ENCODE assay signal across 16 cellular contexts in the genomic region with DNA sequence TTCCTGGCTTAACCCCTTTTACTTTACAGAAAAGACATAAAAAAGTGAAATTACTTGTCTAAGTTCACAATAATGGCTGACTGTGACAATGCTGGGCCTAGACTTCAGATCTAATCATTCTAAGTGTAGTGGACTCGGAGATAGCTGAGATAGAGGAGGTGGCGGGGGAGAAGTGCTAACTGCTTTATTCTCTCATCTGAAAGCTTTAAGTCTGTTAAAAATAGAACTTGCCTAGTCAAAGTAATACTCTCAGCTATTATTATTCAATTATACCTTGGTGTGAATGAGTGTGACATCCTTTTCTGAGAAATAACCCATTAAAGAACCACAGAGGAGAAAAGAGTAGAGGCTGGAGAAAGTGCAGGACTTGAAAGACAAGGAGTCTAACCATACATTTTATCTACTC.
DNase-seq lines count a peak whose midpoint lies in the region; ATAC-seq and TF ChIP-seq lines count a peak whose summit lies in the region.
"Had no signal": no experiment of that assay in that cellular context is flagged by ENCODE, and none has a peak within 500 bp of the region (broad histone marks: within the 10 kb centered on the region; RNA-seq: fewer than 3 reads in every experiment).

No MANE protein-coding gene starts in this region.

- H3K36me3 ChIP-seq in heart right ventricle = no peaks in the 10 kb centered on the region
- no peaks in the 10 kb centered on the region for H3K36me3 ChIP-seq in HAP-1 (replicated peaks)
- H3K36me3 ChIP-seq in SJCRH30 = no peaks in the 10 kb centered on the region
- H3K36me3 ChIP-seq: right atrium auricular region, SJSA1 had no signal

- H3K4me1 Mint-ChIP-seq in stimulated activated naive CD8-positive, alpha-beta T cell treated with anti-CD3 and anti-CD28 coated beads, Interleukin-15, amount 100 ng/mL, for 72 hours = peaks cover 38% of the 10 kb centered on the region

- H3K9me3 ChIP-seq in heart right ventricle (peaks cover 0 to 22% (median 11%) of the 10 kb centered on the region in 11 donors), HAP-1 (peaks cover 8% of the 10 kb centered on the region; the same call in 1 of the 2 replicates), SJCRH30 (replicated peaks) (no peaks in the 10 kb centered on the region; the same call in 1 of the 2 replicates)

- no peak overlapping the region for H3K27ac ChIP-seq in heart right ventricle
- no peak overlapping the region for H3K27ac ChIP-seq in SJCRH30
- H3K27ac ChIP-seq: right atrium auricular region, SJSA1 had no signal

- H3K27me3 Mint-ChIP-seq in stimulated activated naive CD8-positive, alpha-beta T cell treated with anti-CD3 and anti-CD28 coated beads, Interleukin-15, amount 100 ng/mL, for 72 hours = no peaks in the 10 kb centered on the region

- intact Hi-C loops in heart right ventricle (cut with DNase I) = loop anchor here in 1 of 10 donors (10.0 kb wide), 1 partner anchor 515 kb away; no protein-coding TSS in a partner anchor

- TF ChIP-seq CTCF in heart right ventricle (IDR thresholded peaks at IDR 0.05) = no peak

- H3K4me3 Mint-ChIP-seq in stimulated activated naive CD8-positive, alpha-beta T cell treated with anti-CD3 and anti-CD28 coated beads, Interleukin-15, amount 100 ng/mL, for 72 hours = peak overlapping the region; percentile 24 to 27
- H3K4me3 Mint-ChIP-seq: dendritic cell treated with granulocyte-macrophage colony-stimulating factor and Interleukin-4, amounts not matched to agents 40 ng/mL and 50 ng/mL, for 4 days had no signal

- 62 to 74% methylated on average over 2 of the region's 2 CpGs for WGBS in heart right ventricle, 2 donors

- in situ Hi-C loops in HAP-1 (cut with MboI; ENCODE audit: low sequenced_read_pairs) = loop anchor here (10.0 kb wide), 2 partner anchors 205 to 265 kb away; no protein-coding TSS in a partner anchor

- DNase-seq in stimulated activated CD4-positive, alpha-beta T cell treated with anti-CD3 and anti-CD28 coated beads, Interleukin-4, amount 100 ng/mL, for 24 hours = peak; percentile 16
- DNase-seq in stimulated activated CD4-positive, alpha-beta T cell treated with anti-CD3 and anti-CD28 coated beads, Interleukin-2, amount 100 ng/mL, for 48 hours = no peak
- peak in 1 of 2 donors; percentile 11 for DNase-seq in stimulated activated naive CD8-positive, alpha-beta T cell treated with anti-CD3 and anti-CD28 coated beads, Interleukin-15, amount 100 ng/mL, for 72 hours
- DNase-seq in heart right ventricle (no peak), HAP-1 (ENCODE audit: low spot score in 2 of 2) (no peak), SJCRH30 (no peak)
- DNase-seq: activated CD4-positive, alpha-beta T cell treated with anti-CD3 and anti-CD28 coated beads for 1 hour; DMS79 treated with DMSO at 0.1 percent for 48 hours; IMR-90; NCI-H1417 treated with DMSO at 0.1 percent for 48 hours; NCI-H69 had no signal

- H3K27me3 ChIP-seq in heart right ventricle (no peaks in the 10 kb centered on the region), HAP-1 (ENCODE audit: low read depth) (no peaks in the 10 kb centered on the region), SJCRH30 (peaks cover 12% of the 10 kb centered on the region; the same call in 1 of the 2 replicates)
- H3K27me3 ChIP-seq: right atrium auricular region had no signal

- peak; percentile 56 for ATAC-seq in GM21529 (IDR thresholded peaks at IDR 0.05; ENCODE audit: unreplicated experiment)
- peak; percentile 65 for ATAC-seq in HG03439 (IDR thresholded peaks at IDR 0.05; ENCODE audit: unreplicated experiment)
- peak; percentile 54 for ATAC-seq in stimulated activated naive CD8-positive, alpha-beta T cell treated with anti-CD3 and anti-CD28 coated beads, Interleukin-15, amount 100 ng/mL, for 72 hours
- ATAC-seq in heart right ventricle = no peak

- peaks cover 15 to 28% of the 10 kb centered on the region in 2 donors for H3K9me3 Mint-ChIP-seq in stimulated activated naive CD8-positive, alpha-beta T cell treated with anti-CD3 and anti-CD28 coated beads, Interleukin-15, amount 100 ng/mL, for 72 hours

- H3K4me3 ChIP-seq in heart right ventricle = no peak overlapping the region
- H3K4me3 ChIP-seq in HAP-1 = no peak overlapping the region
- H3K4me3 ChIP-seq in SJCRH30 = no peak overlapping the region
- H3K4me3 ChIP-seq: right atrium auricular region, SJSA1 had no signal

- no peak overlapping the region for H3K27ac Mint-ChIP-seq in stimulated activated naive CD8-positive, alpha-beta T cell treated with anti-CD3 and anti-CD28 coated beads, Interleukin-15, amount 100 ng/mL, for 72 hours
- H3K27ac Mint-ChIP-seq: dendritic cell treated with granulocyte-macrophage colony-stimulating factor and Interleukin-4, amounts not matched to agents 40 ng/mL and 50 ng/mL, for 4 days had no signal

- H3K4me1 ChIP-seq in heart right ventricle (peaks cover 0 to 6% (median 0%) of the 10 kb centered on the region in 9 donors), HAP-1 (peaks cover 10% of the 10 kb centered on the region), SJCRH30 (peaks cover 23% of the 10 kb centered on the region)
- H3K4me1 ChIP-seq: right atrium auricular region, SJSA1 had no signal

Comparison
In these comparisons a context has a peak if more than half of its experiments do, and no peak if none do; other contexts are left out.
1. ATAC-seq: peak in GM21529 (single experiment), HG03439 (single experiment) and stimulated activated naive CD8-positive, alpha-beta T cell treated with anti-CD3 and anti-CD28 coated beads, Interleukin-15, amount 100 ng/mL, for 72 hours (single experiment); none in heart right ventricle (0 of 8).